12 cellular contexts compared by ENCODE assay signal in genomic region chr5:151096001-151096373, GRCh38. TPM values are rescaled to one million over a fixed set of nuclear protein-coding genes. Genes with fewer than 3 reads are reported as not detected.
A peak's percentile ranks its signal among the peaks of the same experiment; 100 is the strongest.
DNase-seq lines count a peak whose midpoint lies in the region; ATAC-seq and TF ChIP-seq lines count a peak whose summit lies in the region.
"Had no signal": no experiment of that assay in that cellular context is flagged by ENCODE, and none has a peak within 500 bp of the region (broad histone marks: within the 10 kb centered on the region; RNA-seq: fewer than 3 reads in every experiment).

No MANE protein-coding gene starts in this region.

- no peaks in the 10 kb centered on the region for H3K9me2 ChIP-seq in PC-9 (ENCODE audit: insufficient read depth)

- H3F3A ChIP-seq in PC-9 (ENCODE audit: insufficient read depth, low read depth): peaks cover 54% of the 10 kb centered on the region

- CTCF ChIA-PET in CD4-positive, alpha-beta T cell (lab: Charles Lee): interaction anchor here (0.9 kb wide), 1 partner anchor 19 kb away, joined by 3 read pairs; no protein-coding TSS in a partner anchor
- CTCF ChIA-PET in PC-9 (lab: Charles Lee): no interaction called here

- no peak for ATAC-seq in CD4-positive, alpha-beta T cell (ENCODE audit: poor library complexity)
- ATAC-seq in GM19023 (IDR thresholded peaks at IDR 0.05; ENCODE audit: unreplicated experiment) (no peak), GM21447 (IDR thresholded peaks at IDR 0.05; ENCODE audit: unreplicated experiment) (no peak)

- peak overlapping the region; percentile 76 for H3K4me2 ChIP-seq in PC-9

- no peak overlapping the region for H2AFZ ChIP-seq in PC-9

- TF ChIP-seq CTCF in CD4-positive, alpha-beta T cell (IDR thresholded peaks at IDR 0.05): no peak
- TF ChIP-seq CTCF in PC-9 (conservative IDR thresholded peaks at IDR 0.05) (no peak), esophagus squamous epithelium (IDR thresholded peaks at IDR 0.05) (no peak), osteocyte (IDR thresholded peaks at IDR 0.05) (no peak), dorsolateral prefrontal cortex (IDR thresholded peaks at IDR 0.05 in 54 of 56, conservative IDR thresholded peaks at IDR 0.05 in 2 of 56; ENCODE audit: low read depth in 1 of 56, partially characterized antibody in 56 of 56) (no peak)

- H3K4me3 ChIP-seq in PC-9 (no peak overlapping the region), esophagus squamous epithelium (no peak overlapping the region), dorsolateral prefrontal cortex (no peak overlapping the region)

- 93 to 94% methylated on average over 6 of the region's 6 CpGs for WGBS in esophagus squamous epithelium, 2 donors

- H4K20me1 ChIP-seq in PC-9 (ENCODE audit: insufficient read depth): no peaks in the 10 kb centered on the region

- H3K27me3 ChIP-seq in CD4-positive, alpha-beta T cell (ENCODE audit: control insufficient read depth, insufficient read depth, low read length): no peaks in the 10 kb centered on the region
- H3K27me3 ChIP-seq in PC-9 (ENCODE audit: insufficient read depth, low read depth): no peaks in the 10 kb centered on the region
- H3K27me3 ChIP-seq in esophagus squamous epithelium: no peaks in the 10 kb centered on the region
- no peaks in the 10 kb centered on the region for H3K27me3 ChIP-seq in dorsolateral prefrontal cortex

- no peaks in the 10 kb centered on the region for H3K9me3 ChIP-seq in CD4-positive, alpha-beta T cell (ENCODE audit: control insufficient read depth, low read length)
- no peaks in the 10 kb centered on the region for H3K9me3 ChIP-seq in PC-9 (ENCODE audit: insufficient read depth, low read depth)
- no peaks in the 10 kb centered on the region for H3K9me3 ChIP-seq in esophagus squamous epithelium

- POLR2A ChIA-PET in CD4-positive, alpha-beta T cell (lab: Charles Lee): interaction anchor here (1.1 to 1.9 kb wide), 3 partner anchors 9 to 16 kb away, joined by 3 to 5 read pairs (median 5); no protein-coding TSS in a partner anchor
- POLR2A ChIA-PET in PC-9 (lab: Charles Lee; ENCODE audit: unreplicated experiment): no interaction called here

- intact Hi-C loops in CD4-positive, alpha-beta T cell (cut with DNase I, micrococcal nuclease): no loop called here
- intact Hi-C loops in PC-9 (cut with micrococcal nuclease; ENCODE audit: unreplicated experiment) (no loop called here), esophagus squamous epithelium (cut with DNase I) (no loop called here), dorsolateral prefrontal cortex (cut with DNase I) (loop anchor here in 1 of 2 donors (5.0 kb wide), 1 partner anchor 34 kb away; no protein-coding TSS in a partner anchor)

- H3K4me1 ChIP-seq in PC-9 (replicated peaks; ENCODE audit: insufficient read depth) (peaks cover 64% of the 10 kb centered on the region), esophagus squamous epithelium (peaks cover 18 to 54% (median 44%) of the 10 kb centered on the region in 3 donors)

- no peak for DNase-seq in CD4-positive, alpha-beta T cell
- DNase-seq in PC-9 (no peak), esophagus squamous epithelium (lab: John Stamatoyannopoulos, UW) (no peak), osteocyte (ENCODE audit: extremely low spot score, unreplicated experiment) (no peak), dorsolateral prefrontal cortex (no peak), NCI-H2107 treated with DMSO at 0.1 percent for 48 hours (lab: John Stamatoyannopoulos, UW; ENCODE audit: unreplicated experiment) (no peak)
- DNase-seq: cerebellar nuclear complex; NCI-H2227 treated with DMSO at 0.1 percent for 48 hours; stimulated activated CD4-positive, alpha-beta T cell treated with anti-CD3 and anti-CD28 coated beads, Interleukin-2, amount 100 ng/mL, for 48 hours had no signal

- H3K4me1 Mint-ChIP-seq in CD4-positive, alpha-beta T cell (ENCODE audit: low read depth): peaks cover 90% of the 10 kb centered on the region
- H3K4me1 Mint-ChIP-seq in osteocyte (ENCODE audit: unreplicated experiment): peaks cover 42% of the 10 kb centered on the region

- no peaks in the 10 kb centered on the region for H3K27me3 Mint-ChIP-seq in CD4-positive, alpha-beta T cell
- no peaks in the 10 kb centered on the region for H3K27me3 Mint-ChIP-seq in osteocyte (ENCODE audit: unreplicated experiment)

- peaks cover 23% of the 10 kb centered on the region for H3K36me3 Mint-ChIP-seq in CD4-positive, alpha-beta T cell (ENCODE audit: low read depth)
- peaks cover 10% of the 10 kb centered on the region for H3K36me3 Mint-ChIP-seq in osteocyte (ENCODE audit: unreplicated experiment)

- no peaks in the 10 kb centered on the region for H3K9me3 Mint-ChIP-seq in CD4-positive, alpha-beta T cell
- no peaks in the 10 kb centered on the region for H3K9me3 Mint-ChIP-seq in osteocyte (ENCODE audit: unreplicated experiment)

- H3K36me3 ChIP-seq in PC-9 (ENCODE audit: low read depth) (no peaks in the 10 kb centered on the region), esophagus squamous epithelium (peaks cover 0 to 12% (median 0%) of the 10 kb centered on the region in 3 donors)

- TF ChIP-seq POLR2A in esophagus squamous epithelium (IDR thresholded peaks at IDR 0.05): no peak

- peak overlapping the region; percentile 48 for H3K27ac ChIP-seq in CD4-positive, alpha-beta T cell (ENCODE audit: low read depth, low read length)
- H3K27ac ChIP-seq in PC-9: peak overlapping the region; percentile 94
- H3K27ac ChIP-seq in esophagus squamous epithelium: peak overlapping the region; percentile 3 to 83 (median 73)
- peak overlapping the region in 8 of 59 donors; percentile 18 to 66 (median 44) for H3K27ac ChIP-seq in dorsolateral prefrontal cortex
- H3K27ac ChIP-seq: VCaP had no signal

- H3K79me2 ChIP-seq in PC-9 (ENCODE audit: low read depth): no peaks in the 10 kb centered on the region

- peak overlapping the region; percentile 80 for H3K27ac Mint-ChIP-seq in CD4-positive, alpha-beta T cell
- H3K27ac Mint-ChIP-seq in osteocyte (ENCODE audit: unreplicated experiment): peak overlapping the region; percentile 75

- no TSS peak for BruUV-seq in PC-9 (replicated peaks; lab: Mats Ljungman, UMichigan)

- H3K4me3 Mint-ChIP-seq in CD4-positive, alpha-beta T cell: no peak overlapping the region
- H3K4me3 Mint-ChIP-seq in osteocyte (ENCODE audit: unreplicated experiment): no peak overlapping the region

RNA-seq across cellular contexts. Expression of gene TNIP1, which starts 15.2 kb away (rescaled TPM):
- 100 to 1,000 TPM; 110 to 115 TPM for total RNA-seq in CD4-positive, alpha-beta T cell
- total RNA-seq in PC-9 (2021) (122 and 124 TPM in 2 replicates), esophagus squamous epithelium (100 to 1,000 TPM in 1 of 4 donors, 10 to 100 TPM in 3; 55.5 to 109 (median 95.4) TPM), osteocyte (73.5 and 85.5 TPM in 2 replicates), dorsolateral prefrontal cortex (10 to 100 TPM; 39.3 to 76.8 (median 57.4) TPM)
